1 cellular context compared by ENCODE assay signal in the genomic region with DNA sequence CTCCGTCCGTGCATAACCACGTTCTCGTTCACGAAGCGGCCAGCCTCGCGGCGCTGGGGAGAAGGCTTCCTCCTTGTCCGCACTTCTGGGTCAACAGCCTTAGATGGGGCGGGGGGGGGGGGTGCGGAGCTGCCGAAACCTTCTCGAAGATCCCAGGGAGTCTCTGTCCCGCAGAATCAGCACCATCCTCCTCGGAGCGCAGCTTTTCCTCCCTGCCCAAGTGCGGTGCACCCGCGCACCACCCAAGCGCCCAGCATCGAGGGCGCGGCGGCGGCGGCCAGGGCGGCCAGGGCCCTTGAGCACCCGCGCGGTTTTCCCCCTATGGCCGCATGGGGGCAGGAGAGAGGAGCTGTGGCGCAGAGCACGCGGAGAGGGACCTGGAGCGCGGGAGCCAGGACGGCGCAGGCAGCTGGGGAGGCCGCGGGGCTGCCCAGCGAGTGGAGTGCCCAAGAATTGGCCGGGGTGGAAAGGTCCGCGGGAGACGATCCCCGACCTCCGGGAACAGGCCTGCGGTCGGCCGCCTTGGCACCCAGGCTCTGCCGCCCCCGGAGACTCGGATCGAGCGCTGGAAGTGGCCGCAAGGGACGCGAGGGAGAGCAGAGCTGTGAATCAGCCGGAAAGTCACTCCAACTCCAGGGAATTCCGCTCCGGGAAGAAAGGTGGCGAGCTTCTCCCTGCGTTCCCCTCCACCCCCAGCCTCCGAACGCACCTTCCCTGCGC.
TF ChIP-seq lines count a peak whose summit lies in the region.

No MANE protein-coding gene starts in this region.

TF ChIP-seq in HEK293, 187 proteins besides CTCF, POLR2A, EP300 and RAD21 (continued from another document and continues in another):
- TF ChIP-seq, protein P1, sequence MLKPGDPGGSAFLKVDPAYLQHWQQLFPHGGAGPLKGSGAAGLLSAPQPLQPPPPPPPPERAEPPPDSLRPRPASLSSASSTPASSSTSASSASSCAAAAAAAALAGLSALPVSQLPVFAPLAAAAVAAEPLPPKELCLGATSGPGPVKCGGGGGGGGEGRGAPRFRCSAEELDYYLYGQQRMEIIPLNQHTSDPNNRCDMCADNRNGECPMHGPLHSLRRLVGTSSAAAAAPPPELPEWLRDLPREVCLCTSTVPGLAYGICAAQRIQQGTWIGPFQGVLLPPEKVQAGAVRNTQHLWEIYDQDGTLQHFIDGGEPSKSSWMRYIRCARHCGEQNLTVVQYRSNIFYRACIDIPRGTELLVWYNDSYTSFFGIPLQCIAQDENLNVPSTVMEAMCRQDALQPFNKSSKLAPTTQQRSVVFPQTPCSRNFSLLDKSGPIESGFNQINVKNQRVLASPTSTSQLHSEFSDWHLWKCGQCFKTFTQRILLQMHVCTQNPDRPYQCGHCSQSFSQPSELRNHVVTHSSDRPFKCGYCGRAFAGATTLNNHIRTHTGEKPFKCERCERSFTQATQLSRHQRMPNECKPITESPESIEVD (tag by site-specific recombination; IDR thresholded peaks at IDR 0.05) = no peak
- TF ChIP-seq ZNF175 (tag by site-specific recombination; IDR thresholded peaks at IDR 0.05) (no peak), GLIS2 (tag by site-specific recombination; IDR thresholded peaks at IDR 0.05) (peak; percentile 84; the same call in 1 of the 2 replicates), ZNF416 (tag by site-specific recombination; IDR thresholded peaks at IDR 0.05) (no peak), MZF1 (tag by site-specific recombination; IDR thresholded peaks at IDR 0.05; ENCODE audit: borderline replicate concordance) (0 out of 2 replicates have a peak, but pooled peaks have one; percentile 67), ZNF629 (tag by site-specific recombination; IDR thresholded peaks at IDR 0.05) (peak; percentile 79), BCL11A (tag by site-specific recombination; IDR thresholded peaks at IDR 0.05; ENCODE audit: low read depth) (peak; percentile 65; the same call in 1 of the 2 replicates), ZNF341 (tag by site-specific recombination; IDR thresholded peaks at IDR 0.05; ENCODE audit: low read depth) (peak; percentile 67), OVOL3 (tag by site-specific recombination; IDR thresholded peaks at IDR 0.05) (no peak), HOXA7 (CRISPR knock-in tag; IDR thresholded peaks at IDR 0.05; ENCODE audit: borderline replicate concordance) (no peak), ZNF660 (tag by site-specific recombination; IDR thresholded peaks at IDR 0.05) (peak; percentile 74), ZSCAN23 (tag by site-specific recombination; IDR thresholded peaks at IDR 0.05) (peak; percentile 68; the same call in 1 of the 2 replicates), ZXDB (tag by site-specific recombination; IDR thresholded peaks at IDR 0.05) (peak; percentile 91), GLIS1 (tag by site-specific recombination; IDR thresholded peaks at IDR 0.05) (peak; percentile 82), ZNF626 (tag by site-specific recombination; IDR thresholded peaks at IDR 0.05) (no peak), ZNF211 (tag by site-specific recombination; IDR thresholded peaks at IDR 0.05; ENCODE audit: low read depth) (no peak), ZNF558 (tag by site-specific recombination; IDR thresholded peaks at IDR 0.05) (no peak), ZNF423 (tag by site-specific recombination; IDR thresholded peaks at IDR 0.05) (peak; percentile 62), KLF8 (tag by site-specific recombination; IDR thresholded peaks at IDR 0.05) (peak; percentile 72; the same call in 1 of the 2 replicates), KLF10 (tag by site-specific recombination; IDR thresholded peaks at IDR 0.05) (no peak; the same call in 1 of the 2 replicates), ZFP41 (tag by site-specific recombination; IDR thresholded peaks at IDR 0.05; ENCODE audit: borderline replicate concordance) (no peak), ZSCAN16 (tag by site-specific recombination; IDR thresholded peaks at IDR 0.05) (0 out of 2 replicates have a peak, but pooled peaks have one; percentile 62), ZNF658 (tag by site-specific recombination; IDR thresholded peaks at IDR 0.05) (no peak), ZIC2 (tag by site-specific recombination; IDR thresholded peaks at IDR 0.05) (peak; percentile 63), HOXC10 (CRISPR knock-in tag; IDR thresholded peaks at IDR 0.05) (no peak), ZNF837 (tag by site-specific recombination; IDR thresholded peaks at IDR 0.05) (no peak), ZFP69B (tag by site-specific recombination; IDR thresholded peaks at IDR 0.05) (peak; percentile 72), ZNF548 (tag by site-specific recombination; IDR thresholded peaks at IDR 0.05) (no peak), ZNF560 (tag by site-specific recombination; IDR thresholded peaks at IDR 0.05; ENCODE audit: borderline replicate concordance) (peak; percentile 93), ZEB2 (tag by site-specific recombination; IDR thresholded peaks at IDR 0.05) (peak; percentile 91), ZNF433 (tag by site-specific recombination; IDR thresholded peaks at IDR 0.05; ENCODE audit: low read depth) (no peak), ZNF404 (tag by site-specific recombination; IDR thresholded peaks at IDR 0.05) (no peak), ZNF654 (tag by site-specific recombination; IDR thresholded peaks at IDR 0.05; ENCODE audit: low read depth) (peak; percentile 26), ZNF529 (tag by site-specific recombination; IDR thresholded peaks at IDR 0.05; ENCODE audit: insufficient replicate concordance) (no peak), ZNF707 (tag by site-specific recombination; IDR thresholded peaks at IDR 0.05) (no peak), ZNF394 (tag by site-specific recombination; IDR thresholded peaks at IDR 0.05; ENCODE audit: borderline replicate concordance) (peak; percentile 77; the same call in 1 of the 2 replicates), ZNF354C (tag by site-specific recombination; IDR thresholded peaks at IDR 0.05; ENCODE audit: borderline replicate concordance, low read depth) (no peak), ZNF221 (tag by site-specific recombination; IDR thresholded peaks at IDR 0.05; ENCODE audit: borderline replicate concordance) (no peak), ZNF843 (tag by site-specific recombination; IDR thresholded peaks at IDR 0.05) (peak; percentile 71), ZNF48 (tag by site-specific recombination; IDR thresholded peaks at IDR 0.05) (no peak), YY1 (tag by site-specific recombination; IDR thresholded peaks at IDR 0.05) (peak; percentile 72), PRDM1 (tag by site-specific recombination; IDR thresholded peaks at IDR 0.05) (peak; percentile 91)
- TF ChIP-seq, protein P2, sequence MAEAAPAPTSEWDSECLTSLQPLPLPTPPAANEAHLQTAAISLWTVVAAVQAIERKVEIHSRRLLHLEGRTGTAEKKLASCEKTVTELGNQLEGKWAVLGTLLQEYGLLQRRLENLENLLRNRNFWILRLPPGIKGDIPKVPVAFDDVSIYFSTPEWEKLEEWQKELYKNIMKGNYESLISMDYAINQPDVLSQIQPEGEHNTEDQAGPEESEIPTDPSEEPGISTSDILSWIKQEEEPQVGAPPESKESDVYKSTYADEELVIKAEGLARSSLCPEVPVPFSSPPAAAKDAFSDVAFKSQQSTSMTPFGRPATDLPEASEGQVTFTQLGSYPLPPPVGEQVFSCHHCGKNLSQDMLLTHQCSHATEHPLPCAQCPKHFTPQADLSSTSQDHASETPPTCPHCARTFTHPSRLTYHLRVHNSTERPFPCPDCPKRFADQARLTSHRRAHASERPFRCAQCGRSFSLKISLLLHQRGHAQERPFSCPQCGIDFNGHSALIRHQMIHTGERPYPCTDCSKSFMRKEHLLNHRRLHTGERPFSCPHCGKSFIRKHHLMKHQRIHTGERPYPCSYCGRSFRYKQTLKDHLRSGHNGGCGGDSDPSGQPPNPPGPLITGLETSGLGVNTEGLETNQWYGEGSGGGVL (tag by site-specific recombination; IDR thresholded peaks at IDR 0.05) = peak; percentile 68
- TF ChIP-seq, protein P3, sequence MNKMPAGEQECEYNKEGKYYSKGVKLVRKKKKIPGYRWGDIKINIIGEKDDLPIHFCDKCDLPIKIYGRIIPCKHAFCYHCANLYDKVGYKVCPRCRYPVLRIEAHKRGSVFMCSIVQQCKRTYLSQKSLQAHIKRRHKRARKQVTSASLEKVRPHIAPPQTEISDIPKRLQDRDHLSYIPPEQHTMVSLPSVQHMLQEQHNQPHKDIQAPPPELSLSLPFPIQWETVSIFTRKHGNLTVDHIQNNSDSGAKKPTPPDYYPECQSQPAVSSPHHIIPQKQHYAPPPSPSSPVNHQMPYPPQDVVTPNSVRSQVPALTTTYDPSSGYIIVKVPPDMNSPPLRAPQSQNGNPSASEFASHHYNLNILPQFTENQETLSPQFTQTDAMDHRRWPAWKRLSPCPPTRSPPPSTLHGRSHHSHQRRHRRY (tag by site-specific recombination; IDR thresholded peaks at IDR 0.05) = no peak
- TF ChIP-seq, protein P4, sequence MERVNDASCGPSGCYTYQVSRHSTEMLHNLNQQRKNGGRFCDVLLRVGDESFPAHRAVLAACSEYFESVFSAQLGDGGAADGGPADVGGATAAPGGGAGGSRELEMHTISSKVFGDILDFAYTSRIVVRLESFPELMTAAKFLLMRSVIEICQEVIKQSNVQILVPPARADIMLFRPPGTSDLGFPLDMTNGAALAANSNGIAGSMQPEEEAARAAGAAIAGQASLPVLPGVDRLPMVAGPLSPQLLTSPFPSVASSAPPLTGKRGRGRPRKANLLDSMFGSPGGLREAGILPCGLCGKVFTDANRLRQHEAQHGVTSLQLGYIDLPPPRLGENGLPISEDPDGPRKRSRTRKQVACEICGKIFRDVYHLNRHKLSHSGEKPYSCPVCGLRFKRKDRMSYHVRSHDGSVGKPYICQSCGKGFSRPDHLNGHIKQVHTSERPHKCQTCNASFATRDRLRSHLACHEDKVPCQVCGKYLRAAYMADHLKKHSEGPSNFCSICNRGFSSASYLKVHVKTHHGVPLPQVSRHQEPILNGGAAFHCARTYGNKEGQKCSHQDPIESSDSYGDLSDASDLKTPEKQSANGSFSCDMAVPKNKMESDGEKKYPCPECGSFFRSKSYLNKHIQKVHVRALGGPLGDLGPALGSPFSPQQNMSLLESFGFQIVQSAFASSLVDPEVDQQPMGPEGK (tag by site-specific recombination; IDR thresholded peaks at IDR 0.05) = peak; percentile 91
- TF ChIP-seq, protein P5, sequence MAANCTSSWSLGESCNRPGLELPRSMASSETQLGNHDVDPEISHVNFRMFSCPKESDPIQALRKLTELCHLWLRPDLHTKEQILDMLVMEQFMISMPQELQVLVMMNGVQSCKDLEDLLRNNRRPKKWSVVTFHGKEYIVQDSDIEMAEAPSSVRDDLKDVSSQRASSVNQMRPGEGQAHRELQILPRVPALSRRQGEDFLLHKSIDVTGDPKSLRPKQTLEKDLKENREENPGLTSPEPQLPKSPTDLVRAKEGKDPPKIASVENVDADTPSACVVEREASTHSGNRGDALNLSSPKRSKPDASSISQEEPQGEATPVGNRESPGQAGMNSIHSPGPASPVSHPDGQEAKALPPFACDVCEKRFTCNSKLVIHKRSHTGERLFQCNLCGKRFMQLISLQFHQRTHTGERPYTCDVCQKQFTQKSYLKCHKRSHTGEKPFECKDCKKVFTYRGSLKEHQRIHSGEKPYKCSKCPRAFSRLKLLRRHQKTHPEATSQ (tag by site-specific recombination; IDR thresholded peaks at IDR 0.05) = peak; percentile 82; the same call in 1 of the 2 replicates
- TF ChIP-seq, protein P6, sequence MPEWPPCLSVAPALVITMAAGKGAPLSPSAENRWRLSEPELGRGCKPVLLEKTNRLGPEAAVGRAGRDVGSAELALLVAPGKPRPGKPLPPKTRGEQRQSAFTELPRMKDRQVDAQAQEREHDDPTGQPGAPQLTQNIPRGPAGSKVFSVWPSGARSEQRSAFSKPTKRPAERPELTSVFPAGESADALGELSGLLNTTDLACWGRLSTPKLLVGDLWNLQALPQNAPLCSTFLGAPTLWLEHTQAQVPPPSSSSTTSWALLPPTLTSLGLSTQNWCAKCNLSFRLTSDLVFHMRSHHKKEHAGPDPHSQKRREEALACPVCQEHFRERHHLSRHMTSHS (tag by site-specific recombination; IDR thresholded peaks at IDR 0.05) = no peak
- TF ChIP-seq, protein P7, sequence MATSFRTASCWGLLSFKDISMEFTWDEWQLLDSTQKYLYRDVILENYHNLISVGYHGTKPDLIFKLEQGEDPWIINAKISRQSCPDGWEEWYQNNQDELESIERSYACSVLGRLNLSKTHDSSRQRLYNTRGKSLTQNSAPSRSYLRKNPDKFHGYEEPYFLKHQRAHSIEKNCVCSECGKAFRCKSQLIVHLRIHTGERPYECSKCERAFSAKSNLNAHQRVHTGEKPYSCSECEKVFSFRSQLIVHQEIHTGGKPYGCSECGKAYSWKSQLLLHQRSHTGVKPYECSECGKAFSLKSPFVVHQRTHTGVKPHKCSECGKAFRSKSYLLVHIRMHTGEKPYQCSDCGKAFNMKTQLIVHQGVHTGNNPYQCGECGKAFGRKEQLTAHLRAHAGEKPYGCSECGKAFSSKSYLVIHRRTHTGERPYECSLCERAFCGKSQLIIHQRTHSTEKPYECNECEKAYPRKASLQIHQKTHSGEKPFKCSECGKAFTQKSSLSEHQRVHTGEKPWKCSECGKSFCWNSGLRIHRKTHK (tag by site-specific recombination; IDR thresholded peaks at IDR 0.05) = no peak
- TF ChIP-seq, protein P8, sequence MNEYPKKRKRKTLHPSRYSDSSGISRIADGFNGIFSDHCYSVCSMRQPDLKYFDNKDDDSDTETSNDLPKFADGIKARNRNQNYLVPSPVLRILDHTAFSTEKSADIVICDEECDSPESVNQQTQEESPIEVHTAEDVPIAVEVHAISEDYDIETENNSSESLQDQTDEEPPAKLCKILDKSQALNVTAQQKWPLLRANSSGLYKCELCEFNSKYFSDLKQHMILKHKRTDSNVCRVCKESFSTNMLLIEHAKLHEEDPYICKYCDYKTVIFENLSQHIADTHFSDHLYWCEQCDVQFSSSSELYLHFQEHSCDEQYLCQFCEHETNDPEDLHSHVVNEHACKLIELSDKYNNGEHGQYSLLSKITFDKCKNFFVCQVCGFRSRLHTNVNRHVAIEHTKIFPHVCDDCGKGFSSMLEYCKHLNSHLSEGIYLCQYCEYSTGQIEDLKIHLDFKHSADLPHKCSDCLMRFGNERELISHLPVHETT (tag by site-specific recombination; IDR thresholded peaks at IDR 0.05) = 0 out of 2 replicates have a peak, but pooled peaks have one; percentile 17
- TF ChIP-seq, protein P9, sequence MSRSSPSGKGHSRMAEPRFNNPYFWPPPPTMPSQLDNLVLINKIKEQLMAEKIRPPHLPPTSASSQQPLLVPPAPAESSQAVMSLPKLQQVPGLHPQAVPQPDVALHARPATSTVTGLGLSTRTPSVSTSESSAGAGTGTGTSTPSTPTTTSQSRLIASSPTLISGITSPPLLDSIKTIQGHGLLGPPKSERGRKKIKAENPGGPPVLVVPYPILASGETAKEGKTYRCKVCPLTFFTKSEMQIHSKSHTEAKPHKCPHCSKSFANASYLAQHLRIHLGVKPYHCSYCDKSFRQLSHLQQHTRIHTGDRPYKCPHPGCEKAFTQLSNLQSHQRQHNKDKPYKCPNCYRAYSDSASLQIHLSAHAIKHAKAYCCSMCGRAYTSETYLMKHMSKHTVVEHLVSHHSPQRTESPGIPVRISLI (tag by site-specific recombination; IDR thresholded peaks at IDR 0.05) = no peak
